35 cellular contexts compared by ENCODE assay signal in the genomic region with DNA sequence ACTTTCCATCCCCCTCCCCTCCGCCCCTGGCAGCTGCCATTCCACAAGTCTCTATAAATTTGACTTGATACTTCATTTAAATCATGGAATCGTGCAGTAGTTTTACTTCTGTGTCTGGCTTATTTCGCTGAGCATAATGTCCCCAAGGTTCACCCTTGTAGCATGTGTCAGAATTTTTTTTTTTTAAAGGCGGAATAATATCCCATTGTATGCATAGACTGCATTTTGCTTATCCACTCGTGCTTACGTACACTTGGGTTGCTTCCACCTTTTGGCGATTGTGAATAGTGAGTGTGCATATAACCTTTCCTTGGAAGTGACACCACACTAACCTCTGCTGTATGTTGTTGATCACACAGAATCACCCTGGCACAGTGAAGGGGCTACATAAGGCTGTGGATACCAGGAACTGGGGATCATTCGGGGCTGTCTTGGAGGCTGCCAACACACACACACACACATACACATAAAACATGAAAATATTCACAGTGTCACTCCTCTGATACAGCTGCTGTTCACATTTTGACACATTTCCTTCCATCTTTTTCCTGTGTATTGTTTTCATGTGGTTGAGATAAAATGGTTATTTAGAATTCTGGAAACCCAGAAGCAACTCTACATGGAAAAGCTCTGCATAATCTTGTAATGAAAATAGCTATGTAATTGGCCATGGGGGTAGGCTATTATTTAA. TPM values are rescaled to one million over a fixed set of nuclear protein-coding genes. Genes with fewer than 3 reads are reported as not detected.
"Had no signal": no experiment of that assay in that cellular context is flagged by ENCODE, and none has a peak within 500 bp of the region (broad histone marks: within the 10 kb centered on the region; RNA-seq: fewer than 3 reads in every experiment).

No MANE protein-coding gene starts in this region.

- H3K27me3 ChIP-seq: MG63 had no signal

- H3K4me3 ChIP-seq: MG63 had no signal

- H3K4me2 ChIP-seq: KMS-11 had no signal

- H3K9ac ChIP-seq: KMS-11 had no signal

- H3K27ac ChIP-seq: KMS-11 had no signal

- DNase-seq: Karpas-422, Kasumi-1, KBM-7, KG1, MG63, MM.1S, MV-4-11, NCI-H1048, NCI-H1092, NCI-H1092 treated with DMSO at 0.1 percent for 48 hours, NCI-H1105, NCI-H1105 treated with DMSO at 0.1 percent for 48 hours, NCI-H1417, NCI-H1417 treated with DMSO at 0.1 percent for 48 hours, NCI-H1436, NCI-H1436 treated with DMSO at 0.1 percent for 48 hours, NCI-H146, NCI-H1694 treated with DMSO at 0.1 percent for 48 hours, NCI-H187, NCI-H187 treated with DMSO at 0.1 percent for 48 hours, NCI-H1930, NCI-H2029, NCI-H2029 treated with DMSO at 0.1 percent for 48 hours, NCI-H2081 treated with DMSO at 0.1 percent for 48 hours, NCI-H2107, NCI-H2171, NCI-H2171 treated with DMSO at 0.1 percent for 48 hours, NCI-H2227 treated with DMSO at 0.1 percent for 48 hours, NCI-H226, NCI-H345, NCI-H446, NCI-H446 treated with DMSO at 0.1 percent for 48 hours, NCI-H510A had no signal

RNA-seq across cellular contexts. Expression of a gene that starts 34.5 kb away (rescaled TPM):
- total RNA-seq: MCF 10A had no signal

RNA-seq across cellular contexts. Expression of a gene that starts 41.2 kb away (rescaled TPM):
- total RNA-seq: MCF 10A had no signal
